21 cellular contexts compared by ENCODE assay signal in genomic region chr2:153935511-153935910, GRCh38.
"Had no signal": no experiment of that assay in that cellular context is flagged by ENCODE, and none has a peak within 500 bp of the region (broad histone marks: within the 10 kb centered on the region; RNA-seq: fewer than 3 reads in every experiment).

No MANE protein-coding gene starts in this region.

- H3K4me1 ChIP-seq: SJCRH30 had no signal

- H3K9me3 ChIP-seq: SJCRH30 had no signal

- H3K27ac ChIP-seq: coronary artery, SJCRH30, SK-N-MC had no signal

- ATAC-seq: activated CD4-positive, alpha-beta T cell treated with anti-CD3 and anti-CD28 coated beads for 36 hours; activated CD4-positive, CD25-positive, alpha-beta regulatory T cell treated with anti-CD3 and anti-CD28 coated beads, Interleukin-2, amount 50 U/mL, for 24 hours; activated CD8-positive, alpha-beta T cell treated with anti-CD3 and anti-CD28 coated beads, Interleukin-2, amount 10 ng/mL, durations not matched to agents 7 days and 5 days; activated naive CD8-positive, alpha-beta T cell treated with anti-CD3 and anti-CD28 coated beads, Interleukin-2, amount 50 U/mL, for 24 hours; Panc1 had no signal

- H3K27me3 ChIP-seq: SJCRH30 had no signal

- H3K36me3 ChIP-seq: SJCRH30 had no signal

- H3K4me3 ChIP-seq: coronary artery, SJCRH30, SK-N-MC had no signal

- DNase-seq: activated CD4-positive, alpha-beta T cell treated with anti-CD3 and anti-CD28 coated beads for 36 hours; activated CD4-positive, alpha-beta T cell treated with anti-CD3 and anti-CD28 coated beads, Interleukin-2, amount 10 ng/mL, durations not matched to agents 7 days and 5 days; activated CD4-positive, alpha-beta T cell treated with anti-CD3 and anti-CD28 coated beads, Interleukin-2, amount 50 U/mL, for 48 hours; activated CD8-positive, alpha-beta T cell treated with anti-CD3 and anti-CD28 coated beads, Interleukin-2, amount 10 ng/mL, durations not matched to agents 7 days and 5 days; activated gamma-delta T cell treated with Interleukin-2 at 50 U/mL for 16 hours; activated naive CD4-positive, alpha-beta T cell treated with anti-CD3 and anti-CD28 coated beads, Interleukin-2, amount 10 ng/mL, durations not matched to agents 7 days and 5 days; activated naive CD8-positive, alpha-beta T cell treated with anti-CD3 and anti-CD28 coated beads, Interleukin-2, amount 50 U/mL, for 24 hours; activated T-cell treated with anti-CD3 and anti-CD28 coated beads, Interleukin-2, amount 50 U/mL, for 24 hours; anterior cingulate cortex; Karpas-422; NCI-H1105; NCI-H1417 treated with DMSO at 0.1 percent for 48 hours; NCI-H2029; NCI-H2227 treated with DMSO at 0.1 percent for 48 hours; SHP77; SJCRH30; T1000 had no signal
